ENCODE assay signal across 10 cellular contexts in genomic region chr20:23160536-23161243, GRCh38.
DNase-seq lines count a peak whose midpoint lies in the region; ATAC-seq and TF ChIP-seq lines count a peak whose summit lies in the region.
"Had no signal": no experiment of that assay in that cellular context is flagged by ENCODE, and none has a peak within 500 bp of the region (broad histone marks: within the 10 kb centered on the region; RNA-seq: fewer than 3 reads in every experiment).

No MANE protein-coding gene starts in this region.

- H3K27ac Mint-ChIP-seq in stimulated activated effector memory CD8-positive, alpha-beta T cell treated with anti-CD3 and anti-CD28 coated beads, Interleukin-12 subunit alpha, Interleukin-12 subunit beta, amount 100 ng/mL, for 72 hours, result no peak overlapping the region

- H3K4me3 Mint-ChIP-seq in stimulated activated effector memory CD8-positive, alpha-beta T cell treated with anti-CD3 and anti-CD28 coated beads, Interleukin-12 subunit alpha, Interleukin-12 subunit beta, amount 100 ng/mL, for 72 hours, result no peak overlapping the region

- peak; percentile 4 for ATAC-seq in GM18511 (IDR thresholded peaks at IDR 0.05; ENCODE audit: unreplicated experiment)
- peak; percentile 24; the same call in 1 of the 3 replicates for ATAC-seq in RWPE2 (ENCODE audit: low read depth)
- ATAC-seq in stimulated activated effector memory CD8-positive, alpha-beta T cell treated with anti-CD3 and anti-CD28 coated beads, Interleukin-12 subunit alpha, Interleukin-12 subunit beta, amount 100 ng/mL, for 72 hours, result peak; percentile 19
- no peak for ATAC-seq in GM21423 (IDR thresholded peaks at IDR 0.05; ENCODE audit: unreplicated experiment)
- no peak for ATAC-seq in HG02623 (IDR thresholded peaks at IDR 0.05; ENCODE audit: unreplicated experiment)
- ATAC-seq: body of pancreas had no signal

- H3K27ac ChIP-seq in RWPE2 (ENCODE audit: poor library complexity, severe bottlenecking), result peak overlapping the region; percentile 48

- no peaks in the 10 kb centered on the region for H3K36me3 Mint-ChIP-seq in stimulated activated effector memory CD8-positive, alpha-beta T cell treated with anti-CD3 and anti-CD28 coated beads, Interleukin-12 subunit alpha, Interleukin-12 subunit beta, amount 100 ng/mL, for 72 hours

- no peaks in the 10 kb centered on the region for H3K4me1 Mint-ChIP-seq in stimulated activated effector memory CD8-positive, alpha-beta T cell treated with anti-CD3 and anti-CD28 coated beads, Interleukin-12 subunit alpha, Interleukin-12 subunit beta, amount 100 ng/mL, for 72 hours

- no peaks in the 10 kb centered on the region for H3K9me3 ChIP-seq in RWPE2 (ENCODE audit: severe bottlenecking)
- H3K9me3 ChIP-seq: body of pancreas had no signal

- H3K36me3 ChIP-seq in RWPE2 (ENCODE audit: low read depth), result no peaks in the 10 kb centered on the region

- TF ChIP-seq CTCF in RWPE2 (IDR thresholded peaks at IDR 0.05; ENCODE audit: poor library complexity, severe bottlenecking) (no peak), fibroblast of pulmonary artery (IDR thresholded peaks at IDR 0.05; ENCODE audit: low read length, missing control alignments) (no peak), GM10266 (IDR thresholded peaks at IDR 0.05; ENCODE audit: control insufficient read depth, insufficient read depth, low read depth, missing control alignments) (no peak)

- H3K4me3 ChIP-seq in RWPE2 (ENCODE audit: severe bottlenecking) (no peak overlapping the region), fibroblast of pulmonary artery (replicated peaks; ENCODE audit: low read depth, low read length) (no peak overlapping the region)
- H3K4me3 ChIP-seq: body of pancreas had no signal

- peaks cover 52% of the 10 kb centered on the region for H3K4me1 ChIP-seq in RWPE2 (ENCODE audit: insufficient read depth, poor library complexity, severe bottlenecking)
- H3K4me1 ChIP-seq: body of pancreas had no signal

- H3K9me3 Mint-ChIP-seq in stimulated activated effector memory CD8-positive, alpha-beta T cell treated with anti-CD3 and anti-CD28 coated beads, Interleukin-12 subunit alpha, Interleukin-12 subunit beta, amount 100 ng/mL, for 72 hours, result no peaks in the 10 kb centered on the region

- no peaks in the 10 kb centered on the region for H3K27me3 ChIP-seq in RWPE2 (ENCODE audit: insufficient read depth, poor library complexity, severe bottlenecking)
- H3K27me3 ChIP-seq: body of pancreas had no signal

- DNase-seq in RWPE2 (ENCODE audit: low spot score) (no peak), fibroblast of pulmonary artery (ENCODE audit: low read depth) (peak; percentile 48), C1 segment of cervical spinal cord (lab: John Stamatoyannopoulos, UW) (no peak), GM10266 (ENCODE audit: extremely low spot score) (no peak)
- no peak for DNase-seq in stimulated activated effector memory CD8-positive, alpha-beta T cell treated with anti-CD3 and anti-CD28 coated beads, Interleukin-12 subunit alpha, Interleukin-12 subunit beta, amount 100 ng/mL, for 72 hours (ENCODE audit: low spot score in 2 of 2)
- DNase-seq: body of pancreas, NCI-H1417 treated with DMSO at 0.1 percent for 48 hours had no signal

Comparison
In these comparisons a context has a peak if more than half of its experiments do, and no peak if none do; other contexts are left out.
1. ATAC-seq: peak in GM18511 (single experiment), RWPE2 (single experiment) and stimulated activated effector memory CD8-positive, alpha-beta T cell treated with anti-CD3 and anti-CD28 coated beads, Interleukin-12 subunit alpha, Interleukin-12 subunit beta, amount 100 ng/mL, for 72 hours (single experiment); none in GM21423 (single experiment) and HG02623 (single experiment).